Comparison of ENCODE assay signal across 8 cellular contexts in genomic region chr10:22325948-22326702, GRCh38. TPM values are rescaled to one million over a fixed set of nuclear protein-coding genes. Genes with fewer than 3 reads are reported as not detected.
DNase-seq lines count a peak whose midpoint lies in the region; FAIRE-seq and TF ChIP-seq lines count a peak whose summit lies in the region.

No MANE protein-coding gene starts in this region.

- POLR2A ChIA-PET in CD4-positive, alpha-beta memory T cell (lab: Charles Lee; ENCODE audit: partially characterized antibody) = interaction anchor here (1.4 to 3.4 kb wide), 4 partner anchors 10 to 111 kb away, joined by 5 to 42 read pairs (median 14); partner anchors contain the start of gene COMMD3
- POLR2A ChIA-PET in H1 (lab: Charles Lee; ENCODE audit: partially characterized antibody) = interaction anchor here (0.9 to 1.1 kb wide), 2 partner anchors 9 to 10 kb away, joined by 3 to 4 read pairs; partner anchors contain the start of gene COMMD3

- H3K27me3 ChIP-seq in CD4-positive, alpha-beta memory T cell (ENCODE audit: insufficient read depth, low read length) = no peaks in the 10 kb centered on the region
- H3K27me3 ChIP-seq in MM.1S (replicated peaks; ENCODE audit: insufficient read depth, low read length) = peaks cover 18% of the 10 kb centered on the region
- peaks cover 32 to 53% (median 45%) of the 10 kb centered on the region in 4 experiments for H3K27me3 ChIP-seq in H1 (replicated peaks in 1 of 4; ENCODE audit: control insufficient read depth in 3 of 4, extremely low read depth in 1 of 4, insufficient read depth in 3 of 4, low read length in 3 of 4)
- peaks cover 57% of the 10 kb centered on the region for H3K27me3 ChIP-seq in neutrophil

- no peak overlapping the region for H4K5ac ChIP-seq in H1 (ENCODE audit: insufficient read length, low read depth, low read length)

- H3K36me3 Mint-ChIP-seq in CD4-positive, alpha-beta memory T cell = peaks cover 14 to 33% of the 10 kb centered on the region in 2 donors

- no peaks in the 10 kb centered on the region for H3K9me2 ChIP-seq in MM.1S (replicated peaks; ENCODE audit: insufficient read depth, low read length)

- intact Hi-C loops in CD4-positive, alpha-beta memory T cell (cut with micrococcal nuclease) = loop anchor here (1.0 to 2.0 kb wide), 2 partner anchors 7 to 387 kb away; no protein-coding TSS in a partner anchor

- no peak overlapping the region for H4K8ac ChIP-seq in H1 (ENCODE audit: extremely low read depth, insufficient read depth, low read length)

- H4K20me1 ChIP-seq in MM.1S (ENCODE audit: insufficient read depth, low read length) = no peaks in the 10 kb centered on the region
- H4K20me1 ChIP-seq in H1 (replicated peaks in 1 of 2; ENCODE audit: control insufficient read depth in 1 of 2, insufficient read depth in 2 of 2, low read length in 2 of 2) = peaks cover 7 to 14% of the 10 kb centered on the region in 2 experiments

- no peak overlapping the region for H2BK20ac ChIP-seq in H1 (ENCODE audit: low read length)

- peaks cover 0 to 4% (median 0%) of the 10 kb centered on the region in 8 donors for H3K9me3 Mint-ChIP-seq in CD4-positive, alpha-beta memory T cell

- H3K27ac ChIP-seq in CD4-positive, alpha-beta memory T cell (ENCODE audit: low read depth, low read length) = peak overlapping the region; percentile 54
- H3K27ac ChIP-seq in MM.1S (ENCODE audit: low read length) (peak overlapping the region; percentile 43; the same call in 1 of the 2 replicates), H1 (ENCODE audit: low read depth, low read length) (no peak overlapping the region), neutrophil (peak overlapping the region; percentile 50)

- 9% methylated on average over 18 of the region's 18 CpGs; no CpG with 5 or more reads in 1 of the 2 experiments for WGBS in H1 (ENCODE audit: extremely low coverage in 1 of 2, insufficient coverage in 1 of 2, insufficient read length in 1 of 2, insufficient replicate concordance in 2 of 2, low coverage in 1 of 2, low lambda C conversion rate in 2 of 2, missing lambda C conversion rate in 1 of 2), 2 experiments

- no peak overlapping the region for H2BK12ac ChIP-seq in H1 (ENCODE audit: low read depth, low read length)

- no peak overlapping the region for H2BK15ac ChIP-seq in H1 (ENCODE audit: low read length)

- H3K18ac ChIP-seq in H1 (ENCODE audit: extremely low read depth, low read length) = no peak overlapping the region

- peaks cover 39% of the 10 kb centered on the region for H3K4me1 ChIP-seq in CD4-positive, alpha-beta memory T cell (ENCODE audit: insufficient read depth, low read length)
- H3K4me1 ChIP-seq in MM.1S (ENCODE audit: low read length) = peaks cover 24% of the 10 kb centered on the region
- peaks cover 6 to 21% (median 7%) of the 10 kb centered on the region in 4 experiments; a peak in 5 of 7 replicates for H3K4me1 ChIP-seq in H1 (replicated peaks in 1 of 4; ENCODE audit: control insufficient read depth in 3 of 4, insufficient read depth in 4 of 4, low read length in 3 of 4)
- H3K4me1 ChIP-seq in neutrophil (ENCODE audit: control insufficient read depth in 1 of 2, insufficient read depth in 1 of 2, low read depth in 1 of 2, low read length in 1 of 2) = peaks cover 25% of the 10 kb centered on the region in 2 experiments

- H3K4me3 ChIP-seq in CD4-positive, alpha-beta memory T cell (ENCODE audit: low read length in 2 of 2) = peak overlapping the region; percentile 20 to 56
- peak overlapping the region; percentile 59 for H3K4me3 ChIP-seq in MM.1S (ENCODE audit: low read length)
- peak overlapping the region; percentile 35 to 61 (median 44); a peak in 7 of 8 replicates for H3K4me3 ChIP-seq in H1 (ENCODE audit: extremely low read depth in 1 of 4, insufficient read depth in 2 of 4, low read depth in 3 of 4, low read length in 4 of 4)
- H3K4me3 ChIP-seq in neutrophil (ENCODE audit: low read depth in 1 of 2, low read length in 1 of 2) = peak overlapping the region; percentile 76 to 79

- H3K9ac ChIP-seq in MM.1S (ENCODE audit: low read length) (peak overlapping the region; percentile 40; the same call in 1 of the 2 replicates), H1 (replicated peaks in 1 of 4; ENCODE audit: extremely low read depth in 1 of 4, low read depth in 3 of 4, low read length in 3 of 4) (no peak overlapping the region)

- H2BK5ac ChIP-seq in H1 (ENCODE audit: low read depth, low read length) = no peak overlapping the region

- H3K4me1 Mint-ChIP-seq in CD4-positive, alpha-beta memory T cell = peaks cover 35 to 44% (median 39%) of the 10 kb centered on the region in 4 donors

- H4K91ac ChIP-seq in H1 (replicated peaks; ENCODE audit: insufficient read length, low read length) = no peak overlapping the region

- H3K79me2 ChIP-seq in MM.1S (ENCODE audit: low read length) (peaks cover 55% of the 10 kb centered on the region), H1 (ENCODE audit: control insufficient read depth in 1 of 2, insufficient read depth in 2 of 2, low read length in 2 of 2) (no peaks in the 10 kb centered on the region)

- TF ChIP-seq RAD21 in H1 (IDR thresholded peaks at IDR 0.05 in 1 of 2, conservative IDR thresholded peaks at IDR 0.05 in 1 of 2; ENCODE audit: low read depth in 2 of 2, low read length in 2 of 2) = no peak

- FAIRE-seq in H1 (lab: Jason Lieb, UNC) (no peak), RCC 7860 (lab: Jason Lieb, UNC) (no peak)

- no peaks in the 10 kb centered on the region for H3K9me3 ChIP-seq in CD4-positive, alpha-beta memory T cell (ENCODE audit: control insufficient read depth in 1 of 2, low read length in 2 of 2)
- H3K9me3 ChIP-seq in MM.1S (replicated peaks; ENCODE audit: insufficient read depth, low read length) (no peaks in the 10 kb centered on the region), H1 (ENCODE audit: insufficient read depth in 2 of 2, low read depth in 1 of 2, low read length in 1 of 2) (no peaks in the 10 kb centered on the region), neutrophil (no peaks in the 10 kb centered on the region)

- TF ChIP-seq POLR2A in H1 (IDR thresholded peaks at IDR 0.05; ENCODE audit: control extremely low read depth in 1 of 2, low read depth in 2 of 2, low read length in 2 of 2) = no peak

- H3K14ac ChIP-seq in H1 (ENCODE audit: insufficient read length) = no peak overlapping the region

- CTCF ChIA-PET in CD4-positive, alpha-beta memory T cell (lab: Charles Lee; ENCODE audit: partially characterized antibody) = interaction anchor here (1.3 kb wide), 1 partner anchor 10 kb away, joined by 3 read pairs; the partner anchor contains the start of gene COMMD3
- CTCF ChIA-PET in H1 (lab: Charles Lee; ENCODE audit: partially characterized antibody) = interaction anchor here (0.5 to 0.6 kb wide), 2 partner anchors 59 to 421 kb away, joined by 3 read pairs; no protein-coding TSS in a partner anchor

- peak overlapping the region; percentile 81 to 84 (median 84) for H3K4me3 Mint-ChIP-seq in CD4-positive, alpha-beta memory T cell

- no peaks in the 10 kb centered on the region for H3K79me1 ChIP-seq in H1 (ENCODE audit: low read depth, low read length)

- H3K27me3 Mint-ChIP-seq in CD4-positive, alpha-beta memory T cell = peaks cover 10 to 13% of the 10 kb centered on the region in 2 donors

- no peak overlapping the region for H2AK5ac ChIP-seq in H1 (ENCODE audit: low read depth, low read length)

- H3K56ac ChIP-seq in H1 (replicated peaks; ENCODE audit: insufficient read length, low read depth, low read length) = no peak overlapping the region

- DNase-seq in CD4-positive, alpha-beta memory T cell = no peak
- DNase-seq in MM.1S (no peak), H1 (ENCODE audit: low read depth in 1 of 2, low spot score in 2 of 2) (no peak), NCI-H2227 (lab: John Stamatoyannopoulos, UW; ENCODE audit: unreplicated experiment) (no peak), RCC 7860 (ENCODE audit: low spot score) (no peak), NCI-H524 treated with DMSO at 0.1 percent for 48 hours (lab: John Stamatoyannopoulos, UW) (no peak), ecto neural progenitor cell (ENCODE audit: low spot score) (no peak)

- H3F3A ChIP-seq in MM.1S (ENCODE audit: insufficient read depth, low read length) = peaks cover 24% of the 10 kb centered on the region

- no peaks in the 10 kb centered on the region for H3K36me3 ChIP-seq in CD4-positive, alpha-beta memory T cell (ENCODE audit: insufficient read depth, low read length)
- H3K36me3 ChIP-seq in MM.1S (replicated peaks; ENCODE audit: insufficient read depth, low read length) (peaks cover 9% of the 10 kb centered on the region; the same call in 1 of the 2 replicates), H1 (ENCODE audit: control insufficient read depth in 2 of 4, insufficient read depth in 4 of 4, low read length in 3 of 4) (no peaks in the 10 kb centered on the region; a peak in 2 of 8 replicates), neutrophil (no peaks in the 10 kb centered on the region)

- H3K4ac ChIP-seq in H1 (replicated peaks; ENCODE audit: insufficient read length, low read depth, low read length) = no peak overlapping the region

- H2BK120ac ChIP-seq in H1 (replicated peaks; ENCODE audit: low read depth, low read length) = no peak overlapping the region

- H3K4me2 ChIP-seq in MM.1S (ENCODE audit: low read depth, low read length) = peak overlapping the region; percentile 65
- H3K4me2 ChIP-seq in H1 (ENCODE audit: insufficient read depth in 1 of 2, low read depth in 2 of 2, low read length in 2 of 2) = peak overlapping the region; percentile 55 to 81

- peak overlapping the region; percentile 75 to 91 (median 90) for H3K27ac Mint-ChIP-seq in CD4-positive, alpha-beta memory T cell

- peak overlapping the region; percentile 1; the same call in 1 of the 2 replicates for H2AFZ ChIP-seq in MM.1S (ENCODE audit: low read length)
- H2AFZ ChIP-seq in H1 (ENCODE audit: low read length) = no peak overlapping the region

- no peak overlapping the region for H3K23ac ChIP-seq in H1 (ENCODE audit: insufficient read length)

- H3K23me2 ChIP-seq in H1 (ENCODE audit: low read depth, low read length) = peaks cover 8% of the 10 kb centered on the region

- TF ChIP-seq EP300 in H1 (IDR thresholded peaks at IDR 0.05; ENCODE audit: borderline replicate concordance in 1 of 2, low read depth in 2 of 2, low read length in 2 of 2) = no peak

- TF ChIP-seq CTCF in MM.1S (IDR thresholded peaks at IDR 0.05; ENCODE audit: low read length) (no peak), H1 (IDR thresholded peaks at IDR 0.05; ENCODE audit: control extremely low read depth in 1 of 3, insufficient read depth in 1 of 3, low read depth in 1 of 3, low read length in 3 of 3) (no peak), neutrophil (IDR thresholded peaks at IDR 0.05) (no peak)

RNA-seq across cellular contexts. Expression of gene BMI1, which starts 5.2 kb away (rescaled TPM):
- 100 to 1,000 TPM in 1 of 2 experiments, 10 to 100 TPM in 1; 99.0 to 108 TPM for total RNA-seq in CD4-positive, alpha-beta memory T cell
- 10 to 100 TPM; 40.5 to 54.5 TPM for polyA plus RNA-seq in CD4-positive, alpha-beta memory T cell
- 7.0 and 10.7 TPM in 2 replicates for total RNA-seq in H1 (2021; fragmentation: NEBNext Ultra II Directional; extraction: Animal tissue kit (Norgen Biotek cat#: 25700))
- 2.8 and 2.9 TPM in 2 replicates for polyA plus RNA-seq in H1 (2011; rRNA removed)
- 4.1 TPM for polyA plus RNA-seq in H1 (2011; cell fraction: cytosol; rRNA removed)
- polyA plus RNA-seq in H1 (2011; cell fraction: nucleus; rRNA removed) = 7.6 TPM
- 2.8 to 10.9 TPM (median 4.8 TPM) in 4 replicates for polyA plus RNA-seq in H1 (2012, experiment 1 of 2)
- 0.12 TPM for polyA plus RNA-seq in H1 (2012, experiment 2 of 2)
- polyA plus RNA-seq in H1 (2013, experiment 1 of 2) = 2.9 TPM
- 2.7 TPM for polyA plus RNA-seq in H1 (2013, experiment 2 of 2)
- 5.2 and 8.7 TPM in 2 replicates for polyA minus RNA-seq in H1 (2011; rRNA and poly(A)+ RNA removed)
- polyA minus RNA-seq in H1 (2011; cell fraction: cytosol; rRNA and poly(A)+ RNA removed) = 5.9 TPM
- 7.2 TPM for polyA minus RNA-seq in H1 (2011; cell fraction: nucleus; rRNA and poly(A)+ RNA removed)

RNA-seq across cellular contexts. Expression of gene COMMD3, which starts 9.9 kb away (rescaled TPM):
- 10 to 100 TPM; 67.9 to 68.5 TPM for total RNA-seq in CD4-positive, alpha-beta memory T cell
- 10 to 100 TPM; 71.1 to 88.1 TPM for polyA plus RNA-seq in CD4-positive, alpha-beta memory T cell
- 2.3 and 2.7 TPM in 2 replicates for total RNA-seq in H1 (2021; fragmentation: NEBNext Ultra II Directional; extraction: Animal tissue kit (Norgen Biotek cat#: 25700))
- polyA plus RNA-seq in H1 (2011; rRNA removed) = 0.94 and 2.7 TPM in 2 replicates
- polyA plus RNA-seq in H1 (2011; cell fraction: cytosol; rRNA removed) = 2.1 TPM
- 1.2 TPM for polyA plus RNA-seq in H1 (2011; cell fraction: nucleus; rRNA removed)
- 2.4 to 4.3 TPM (median 2.7 TPM) in 4 replicates for polyA plus RNA-seq in H1 (2012, experiment 1 of 2)
- polyA plus RNA-seq in H1 (2012, experiment 2 of 2) = 1.8 TPM
- 4.5 TPM for polyA plus RNA-seq in H1 (2013, experiment 1 of 2)
- 3.1 TPM for polyA plus RNA-seq in H1 (2013, experiment 2 of 2)
- 0.63 and 1.8 TPM in 2 replicates for polyA minus RNA-seq in H1 (2011; rRNA and poly(A)+ RNA removed)
- not detected for polyA minus RNA-seq in H1 (2011; cell fraction: cytosol; rRNA and poly(A)+ RNA removed)
- not detected for polyA minus RNA-seq in H1 (2011; cell fraction: nucleus; rRNA and poly(A)+ RNA removed)

RNA-seq across cellular contexts. Expression of gene SPAG6, which starts 19.2 kb away (rescaled TPM):
- not detected for total RNA-seq in CD4-positive, alpha-beta memory T cell
- not detected for polyA plus RNA-seq in CD4-positive, alpha-beta memory T cell
- total RNA-seq in H1 (2021; fragmentation: NEBNext Ultra II Directional; extraction: Animal tissue kit (Norgen Biotek cat#: 25700)) = 0.34 TPM in 1 of 2 replicates, not detected in the other
- polyA plus RNA-seq in H1 (2011; rRNA removed) = 0.14 TPM in 2 replicates
- 0.28 TPM for polyA plus RNA-seq in H1 (2011; cell fraction: cytosol; rRNA removed)
- 0.16 TPM for polyA plus RNA-seq in H1 (2011; cell fraction: nucleus; rRNA removed)
- polyA plus RNA-seq in H1 (2012, experiment 1 of 2) = 0.14 to 0.33 TPM (median 0.19 TPM) in 4 replicates
- polyA plus RNA-seq in H1 (2012, experiment 2 of 2) = not detected
- 0.08 TPM for polyA plus RNA-seq in H1 (2013, experiment 1 of 2)
- 0.13 TPM for polyA plus RNA-seq in H1 (2013, experiment 2 of 2)
- 0.27 and 0.41 TPM in 2 replicates for polyA minus RNA-seq in H1 (2011; rRNA and poly(A)+ RNA removed)
- not detected for polyA minus RNA-seq in H1 (2011; cell fraction: cytosol; rRNA and poly(A)+ RNA removed)
- polyA minus RNA-seq in H1 (2011; cell fraction: nucleus; rRNA and poly(A)+ RNA removed) = not detected

Comparison
In these comparisons a context has a peak if more than half of its experiments do, and no peak if none do; other contexts are left out.
1. RNA of gene COMMD3, which starts 9.9 kb away (total RNA-seq): 67.9 to 68.5 TPM in CD4-positive, alpha-beta memory T cell; 2.3 to 2.7 TPM in H1; every median in the first group is over 10 times any median in the second.
2. Peak in every context shown above with its lines, with median percentiles within 50 percentile points of each other: H3K4me3 ChIP-seq.